Comparison of ENCODE assay signal across 10 cellular contexts in the genomic region with DNA sequence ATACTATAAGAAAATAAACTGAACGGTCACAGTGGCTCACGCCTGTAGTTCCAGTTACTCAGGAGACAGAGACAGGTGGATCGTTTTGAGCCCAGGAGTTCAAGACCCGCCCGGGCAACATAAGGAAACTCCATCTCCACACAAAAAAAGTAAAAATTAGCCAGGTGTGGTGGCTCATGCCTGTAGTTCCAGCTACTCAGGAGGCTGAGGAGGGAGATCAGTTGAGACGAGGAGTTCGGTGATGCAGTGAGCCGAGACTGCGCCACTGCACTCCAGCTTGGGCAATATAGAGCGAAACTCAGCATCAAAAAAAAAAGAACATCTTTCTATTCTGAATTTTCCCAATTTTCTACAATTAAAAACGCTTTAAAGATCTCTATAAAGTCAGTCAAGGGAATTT. TPM values are rescaled to one million over a fixed set of nuclear protein-coding genes. Genes with fewer than 3 reads are reported as not detected.
DNase-seq lines count a peak whose midpoint lies in the region; ATAC-seq, FAIRE-seq and TF ChIP-seq lines count a peak whose summit lies in the region.
"Had no signal": no experiment of that assay in that cellular context is flagged by ENCODE, and none has a peak within 500 bp of the region (broad histone marks: within the 10 kb centered on the region; RNA-seq: fewer than 3 reads in every experiment).

No MANE protein-coding gene starts in this region.

- no peaks in the 10 kb centered on the region for H3K27me3 Mint-ChIP-seq in activated naive CD8-positive, alpha-beta T cell
- H3K27me3 Mint-ChIP-seq in mesothelial cell of epicardium (ENCODE audit: low read depth), result peaks cover 24% of the 10 kb centered on the region

- no peak for ATAC-seq in GM21825 (IDR thresholded peaks at IDR 0.05; ENCODE audit: unreplicated experiment)
- ATAC-seq in HG03439 (IDR thresholded peaks at IDR 0.05; ENCODE audit: unreplicated experiment), result no peak

- H3K4me3 ChIP-seq in BE2C (ENCODE audit: low read depth, low read length), result peak overlapping the region; percentile 85; the same call in 1 of the 2 replicates

- no peaks in the 10 kb centered on the region for H3K9me3 ChIP-seq in BE2C

- peaks cover 52% of the 10 kb centered on the region for H3K4me1 Mint-ChIP-seq in activated naive CD8-positive, alpha-beta T cell (ENCODE audit: low read depth)
- H3K4me1 Mint-ChIP-seq in mesothelial cell of epicardium, result peaks cover 36% of the 10 kb centered on the region

- FAIRE-seq in GM12892 (lab: Jason Lieb, UNC), result peak; percentile 50

- no peaks in the 10 kb centered on the region for H3K27me3 ChIP-seq in BE2C

- no peaks in the 10 kb centered on the region for H3K4me1 ChIP-seq in BE2C

- H3K36me3 Mint-ChIP-seq in activated naive CD8-positive, alpha-beta T cell, result peaks cover 2% of the 10 kb centered on the region
- no peaks in the 10 kb centered on the region for H3K36me3 Mint-ChIP-seq in mesothelial cell of epicardium

- no peak for TF ChIP-seq POLR2A in GM12892 (IDR thresholded peaks at IDR 0.05; ENCODE audit: low read depth, low read length)

- peak overlapping the region; percentile 95 for H3K4me3 Mint-ChIP-seq in activated naive CD8-positive, alpha-beta T cell
- peak overlapping the region; percentile 96 for H3K4me3 Mint-ChIP-seq in mesothelial cell of epicardium

- H3K9me3 Mint-ChIP-seq in activated naive CD8-positive, alpha-beta T cell (ENCODE audit: low read depth), result no peaks in the 10 kb centered on the region
- peaks cover 9% of the 10 kb centered on the region for H3K9me3 Mint-ChIP-seq in mesothelial cell of epicardium

- peak overlapping the region; percentile 97 for H3K27ac Mint-ChIP-seq in activated naive CD8-positive, alpha-beta T cell
- H3K27ac Mint-ChIP-seq in mesothelial cell of epicardium, result no peak overlapping the region

- no peak for DNase-seq in BE2C
- DNase-seq in GM12892 (ENCODE audit: insufficient read length), result no peak
- DNase-seq in mesothelial cell of epicardium (ENCODE audit: low spot score in 2 of 2, unreplicated experiment in 2 of 2), result no peak
- DNase-seq in glomerular visceral epithelial cell (ENCODE audit: extremely low spot score), result no peak
- no peak for DNase-seq in NCI-H446 (lab: John Stamatoyannopoulos, UW)
- DNase-seq: GDM1, NCI-H2081 treated with DMSO at 0.1 percent for 48 hours had no signal

- no peak for TF ChIP-seq CTCF in BE2C (IDR thresholded peaks at IDR 0.05; ENCODE audit: low read depth, low read length)
- no peak for TF ChIP-seq CTCF in mesothelial cell of epicardium (IDR thresholded peaks at IDR 0.05; ENCODE audit: unreplicated experiment)

- peaks cover 3% of the 10 kb centered on the region; the same call in 1 of the 2 replicates for H3K36me3 ChIP-seq in BE2C

RNA-seq across cellular contexts. Expression of gene SEC62, which starts 1.0 kb away (rescaled TPM):
- polyA plus RNA-seq in BE2C (2012; ENCODE audit: insufficient read depth, insufficient read length, low read depth), result 119 TPM
- polyA plus RNA-seq in GM12892 (2012; ENCODE audit: missing spikeins), result 58.3 TPM
- 104 to 118 TPM (median 112 TPM) in 3 replicates for total RNA-seq in mesothelial cell of epicardium

RNA-seq across cellular contexts. Expression of gene SAMD7, which starts 54.2 kb away (rescaled TPM):
- not detected for polyA plus RNA-seq in BE2C (2012; ENCODE audit: insufficient read depth, insufficient read length, low read depth)
- polyA plus RNA-seq in GM12892 (2012; ENCODE audit: missing spikeins), result not detected
- not detected in 3 replicates for total RNA-seq in mesothelial cell of epicardium
